Comparison of ENCODE assay signal across 8 cellular contexts in the genomic region with DNA sequence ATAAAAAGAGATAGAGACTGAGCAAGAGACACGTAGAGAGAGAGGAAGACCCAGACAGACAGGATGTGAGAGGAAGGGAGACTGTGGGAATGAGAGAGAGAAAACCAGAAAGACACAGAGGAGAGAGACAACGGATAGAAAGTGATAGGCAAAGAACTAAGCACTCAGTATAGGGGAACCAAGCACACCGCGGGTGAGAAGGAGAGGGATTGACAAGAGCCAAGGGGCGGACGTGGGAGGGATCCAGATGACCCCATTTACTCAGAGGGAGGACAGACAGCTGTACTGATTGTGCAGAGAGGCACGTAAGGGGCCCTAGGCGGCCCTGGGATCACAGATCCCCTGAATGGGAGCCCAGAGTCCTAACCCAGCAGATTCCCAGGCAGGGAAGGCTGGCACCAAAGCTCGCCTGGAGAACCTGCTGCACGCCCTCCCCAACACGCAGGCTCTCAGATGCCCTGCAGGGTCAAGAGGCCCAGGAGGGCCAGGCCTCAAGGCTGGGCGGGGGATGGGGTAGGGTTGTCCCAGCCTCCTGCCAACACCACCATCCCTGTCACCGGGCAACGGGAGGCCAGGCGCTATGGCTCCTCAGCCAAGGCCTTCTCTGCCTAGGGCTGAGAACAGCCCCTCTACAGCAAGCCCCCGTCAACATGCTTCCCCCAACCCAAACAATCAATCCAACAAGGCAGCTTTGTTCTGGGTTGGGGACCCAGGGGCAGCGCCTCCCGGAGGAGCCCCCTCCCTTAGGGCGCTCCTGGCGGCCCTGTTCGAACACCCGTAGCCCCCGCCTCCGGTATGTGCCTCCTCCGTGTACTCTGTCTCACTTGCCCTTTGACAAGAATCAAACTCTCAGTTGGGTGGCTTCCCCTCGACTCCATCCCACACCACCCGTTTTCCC. TPM values are rescaled to one million over a fixed set of nuclear protein-coding genes. Genes with fewer than 3 reads are reported as not detected.
DNase-seq lines count a peak whose midpoint lies in the region; TF ChIP-seq lines count a peak whose summit lies in the region.

No MANE protein-coding gene starts in this region.

- H3K4me1 Mint-ChIP-seq in CD14-positive monocyte, result peaks cover 53% of the 10 kb centered on the region
- H3K4me1 Mint-ChIP-seq in activated naive CD8-positive, alpha-beta T cell treated with anti-CD3 and anti-CD28 coated beads for 36 hours, result peaks cover 12% of the 10 kb centered on the region
- peaks cover 16% of the 10 kb centered on the region for H3K4me1 Mint-ChIP-seq in type B pancreatic cell (ENCODE audit: unreplicated experiment)

- H3K4me3 ChIP-seq in HAP-1, result peak overlapping the region; percentile 89

- H3K4me3 Mint-ChIP-seq in CD14-positive monocyte (peak overlapping the region; percentile 51 to 67), type B pancreatic cell (peak overlapping the region; percentile 95)
- H3K4me3 Mint-ChIP-seq in activated naive CD8-positive, alpha-beta T cell treated with anti-CD3 and anti-CD28 coated beads for 36 hours, result peak overlapping the region; percentile 53

- peaks cover 5 to 7% (median 5%) of the 10 kb centered on the region in 3 donors for H3K27me3 Mint-ChIP-seq in CD14-positive monocyte (ENCODE audit: low read depth in 3 of 3)
- peaks cover 38% of the 10 kb centered on the region for H3K27me3 Mint-ChIP-seq in activated naive CD8-positive, alpha-beta T cell treated with anti-CD3 and anti-CD28 coated beads for 36 hours
- peaks cover 47% of the 10 kb centered on the region for H3K27me3 Mint-ChIP-seq in type B pancreatic cell

- intact Hi-C loops in CD14-positive monocyte (cut with micrococcal nuclease), result loop anchor here (5.0 kb wide), 1 partner anchor 34 kb away; no protein-coding TSS in a partner anchor

- H3K4me1 ChIP-seq in HAP-1, result peaks cover 24% of the 10 kb centered on the region

- peak overlapping the region; percentile 88 for H3K27ac ChIP-seq in layer of hippocampus (ENCODE audit: low read depth, low read length)

- no peaks in the 10 kb centered on the region for H3K27me3 ChIP-seq in HAP-1 (ENCODE audit: low read depth)
- H3K27me3 ChIP-seq in layer of hippocampus (ENCODE audit: control insufficient read depth, insufficient read depth, low read length), result no peaks in the 10 kb centered on the region

- H3K36me3 Mint-ChIP-seq in CD14-positive monocyte (peaks cover 28 to 39% of the 10 kb centered on the region in 2 donors), type B pancreatic cell (no peaks in the 10 kb centered on the region)
- peaks cover 4% of the 10 kb centered on the region for H3K36me3 Mint-ChIP-seq in activated naive CD8-positive, alpha-beta T cell treated with anti-CD3 and anti-CD28 coated beads for 36 hours

- in situ Hi-C loops in HAP-1 (cut with MboI; ENCODE audit: low sequenced_read_pairs), result no loop called here
- in situ Hi-C loops in G401 (cut with HindIII; ENCODE audit: low sequenced_read_pairs), result no loop called here

- TF ChIP-seq CTCF in CD14-positive monocyte (IDR thresholded peaks at IDR 0.05), result no peak
- TF ChIP-seq CTCF in type B pancreatic cell (conservative IDR thresholded peaks at IDR 0.05), result no peak

- no peak for DNase-seq in CD14-positive monocyte (ENCODE audit: low spot score)
- DNase-seq in HAP-1 (ENCODE audit: low spot score in 2 of 2), result peak in 1 of 2 experiments; percentile 45
- DNase-seq in activated naive CD8-positive, alpha-beta T cell treated with anti-CD3 and anti-CD28 coated beads for 36 hours, result no peak
- DNase-seq in type B pancreatic cell (ENCODE audit: extremely low spot score, unreplicated experiment), result no peak
- DNase-seq in HPDE6-E6E7 (ENCODE audit: extremely low spot score), result no peak
- DNase-seq in G401 (ENCODE audit: low spot score), result no peak
- no peak for DNase-seq in kidney tubule cell (ENCODE audit: low spot score)

- H3K9me3 ChIP-seq in HAP-1, result no peaks in the 10 kb centered on the region

- no peaks in the 10 kb centered on the region for H3K9me3 Mint-ChIP-seq in CD14-positive monocyte
- H3K9me3 Mint-ChIP-seq in activated naive CD8-positive, alpha-beta T cell treated with anti-CD3 and anti-CD28 coated beads for 36 hours, result no peaks in the 10 kb centered on the region
- no peaks in the 10 kb centered on the region for H3K9me3 Mint-ChIP-seq in type B pancreatic cell

- peak overlapping the region in 5 of 7 donors; percentile 15 to 91 (median 84) for H3K27ac Mint-ChIP-seq in CD14-positive monocyte
- peak overlapping the region; percentile 14 for H3K27ac Mint-ChIP-seq in activated naive CD8-positive, alpha-beta T cell treated with anti-CD3 and anti-CD28 coated beads for 36 hours
- H3K27ac Mint-ChIP-seq in type B pancreatic cell, result peak overlapping the region; percentile 88

- 0 out of 2 replicates have a peak, but pooled peaks cover 3% of the 10 kb centered on the region for H3K36me3 ChIP-seq in HAP-1 (replicated peaks)

RNA-seq across cellular contexts. Expression of a gene that starts 0.6 kb away (rescaled TPM):
- 10 to 100 TPM; 18.2 to 18.5 TPM for polyA plus RNA-seq in CD14-positive monocyte
- total RNA-seq in activated naive CD8-positive, alpha-beta T cell treated with anti-CD3 and anti-CD28 coated beads for 36 hours, result 1 to 10 TPM; 1.9 to 2.7 TPM
- total RNA-seq in type B pancreatic cell (ENCODE audit: low replicate concordance), result 3.4 and 23.8 TPM in 2 replicates
- 11.4 and 14.4 TPM in 2 replicates for total RNA-seq in G401 (2014; rRNA removed; shearing (Covaris generic))

RNA-seq across cellular contexts. Expression of a gene that starts 1.4 kb away (rescaled TPM):
- 10 to 100 TPM; 49.3 to 53.6 TPM for polyA plus RNA-seq in CD14-positive monocyte
- 10 to 100 TPM; 19.6 to 23.5 TPM for total RNA-seq in activated naive CD8-positive, alpha-beta T cell treated with anti-CD3 and anti-CD28 coated beads for 36 hours
- 5.4 and 9.9 TPM in 2 replicates for total RNA-seq in type B pancreatic cell (ENCODE audit: low replicate concordance)
- total RNA-seq in G401 (2014; rRNA removed; shearing (Covaris generic)), result 28.7 and 41.5 TPM in 2 replicates

RNA-seq across cellular contexts. Expression of a gene that starts 23.4 kb away (rescaled TPM):
- polyA plus RNA-seq in CD14-positive monocyte, result 10 to 100 TPM; 11.3 to 15.0 TPM
- total RNA-seq in activated naive CD8-positive, alpha-beta T cell treated with anti-CD3 and anti-CD28 coated beads for 36 hours, result 10 to 100 TPM; 56.8 to 59.3 TPM
- total RNA-seq in type B pancreatic cell (ENCODE audit: low replicate concordance), result 30.7 and 42.7 TPM in 2 replicates
- total RNA-seq in G401 (2014; rRNA removed; shearing (Covaris generic)), result 62.1 and 62.8 TPM in 2 replicates

RNA-seq across cellular contexts. Expression of a gene that starts 23.7 kb away (rescaled TPM):
- 100 to 1,000 TPM; 130 to 149 TPM for polyA plus RNA-seq in CD14-positive monocyte
- total RNA-seq in activated naive CD8-positive, alpha-beta T cell treated with anti-CD3 and anti-CD28 coated beads for 36 hours, result 100 to 1,000 TPM; 138 to 140 TPM
- total RNA-seq in type B pancreatic cell (ENCODE audit: low replicate concordance), result 111 and 122 TPM in 2 replicates
- 120 and 137 TPM in 2 replicates for total RNA-seq in G401 (2014; rRNA removed; shearing (Covaris generic))

RNA-seq across cellular contexts. Expression of a gene that starts 27.1 kb away (rescaled TPM):
- polyA plus RNA-seq in CD14-positive monocyte, result not detected
- under 1 TPM; 0.16 to 0.27 TPM for total RNA-seq in activated naive CD8-positive, alpha-beta T cell treated with anti-CD3 and anti-CD28 coated beads for 36 hours
- total RNA-seq in type B pancreatic cell (ENCODE audit: low replicate concordance), result 1.4 and 3.2 TPM in 2 replicates
- total RNA-seq in G401 (2014; rRNA removed; shearing (Covaris generic)), result 0.81 TPM in 1 of 2 replicates, not detected in the other

Comparison
In these comparisons a context has a peak if more than half of its experiments do, and no peak if none do; other contexts are left out.
1. H3K27ac Mint-ChIP-seq: peak in every context shown above with its lines; median percentile 88 in type B pancreatic cell; 84 in CD14-positive monocyte; 14 in activated naive CD8-positive, alpha-beta T cell treated with anti-CD3 and anti-CD28 coated beads for 36 hours.